In the genomic region with DNA sequence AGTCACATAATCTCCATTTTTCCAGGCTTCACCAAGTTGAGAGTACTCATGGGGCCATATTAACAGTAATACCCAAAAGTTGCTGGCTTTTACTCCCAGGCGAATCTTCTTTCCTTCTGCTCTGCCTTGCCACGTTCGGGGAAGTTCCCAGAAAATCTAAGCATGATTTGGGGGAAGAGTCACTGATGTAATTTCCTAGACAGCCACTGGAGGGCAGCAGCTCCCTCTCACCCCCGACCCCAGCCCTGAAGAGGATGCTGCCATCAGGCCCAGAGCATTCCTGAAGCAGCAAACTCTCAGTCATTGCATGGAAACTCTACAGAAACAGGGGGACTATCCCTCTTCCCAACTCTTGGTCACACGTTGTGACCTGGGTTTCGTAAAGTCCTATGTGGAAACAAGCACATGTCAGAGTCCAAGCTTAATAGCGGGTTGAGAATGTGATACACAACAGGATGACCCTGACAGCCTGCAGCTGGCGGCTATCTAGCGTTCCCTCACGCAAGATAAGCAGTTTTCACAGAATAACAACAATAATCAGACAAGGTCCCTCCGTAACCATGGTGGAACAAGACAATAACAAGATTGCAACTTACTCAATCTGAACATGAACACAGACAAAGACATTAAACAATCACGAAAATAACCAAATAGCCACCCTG, we compare ENCODE assay signal across 8 cellular contexts. TPM values are rescaled to one million over a fixed set of nuclear protein-coding genes. Genes with fewer than 3 reads are reported as not detected.
DNase-seq lines count a peak whose midpoint lies in the region; ATAC-seq and TF ChIP-seq lines count a peak whose summit lies in the region.

No MANE protein-coding gene starts in this region.

- H3K36me3 Mint-ChIP-seq in CD8-positive, alpha-beta memory T cell = no peaks in the 10 kb centered on the region
- no peaks in the 10 kb centered on the region for H3K36me3 Mint-ChIP-seq in activated T-helper 1 cell treated with anti-CD3 and anti-CD28 coated beads, Interleukin-12 subunit alpha, Interleukin-12 subunit beta, Interleukin-2, Interleukin-4 antibody, amounts not matched to agents 30 ng/mL and 10 ng/mL and 1 ng/mL, durations not matched to agents 14 hours and 24 hours and 36 hours (ENCODE audit: low read depth)

- no peaks in the 10 kb centered on the region for H3K9me3 ChIP-seq in CD8-positive, alpha-beta memory T cell (ENCODE audit: low read length)
- H3K9me3 ChIP-seq in tibial artery = no peaks in the 10 kb centered on the region

- H3K27ac Mint-ChIP-seq in CD8-positive, alpha-beta memory T cell = peak overlapping the region in 1 of 8 donors; percentile 44
- H3K27ac Mint-ChIP-seq in activated T-helper 1 cell treated with anti-CD3 and anti-CD28 coated beads, Interleukin-12 subunit alpha, Interleukin-12 subunit beta, Interleukin-2, Interleukin-4 antibody, amounts not matched to agents 30 ng/mL and 10 ng/mL and 1 ng/mL, durations not matched to agents 14 hours and 24 hours and 36 hours = no peak overlapping the region

- no peaks in the 10 kb centered on the region for H3K27me3 ChIP-seq in CD8-positive, alpha-beta memory T cell (ENCODE audit: insufficient read depth, low read length, poor library complexity, severe bottlenecking)
- H3K27me3 ChIP-seq in tibial artery = no peaks in the 10 kb centered on the region

- H3K4me1 Mint-ChIP-seq in CD8-positive, alpha-beta memory T cell = peaks cover 4 to 6% (median 5%) of the 10 kb centered on the region in 3 donors
- peaks cover 7% of the 10 kb centered on the region for H3K4me1 Mint-ChIP-seq in activated T-helper 1 cell treated with anti-CD3 and anti-CD28 coated beads, Interleukin-12 subunit alpha, Interleukin-12 subunit beta, Interleukin-2, Interleukin-4 antibody, amounts not matched to agents 30 ng/mL and 10 ng/mL and 1 ng/mL, durations not matched to agents 14 hours and 24 hours and 36 hours (ENCODE audit: low read depth)

- H3K27ac ChIP-seq in CD8-positive, alpha-beta memory T cell (ENCODE audit: low read depth, low read length) = no peak overlapping the region
- H3K27ac ChIP-seq in tibial artery = no peak overlapping the region

- POLR2A ChIA-PET in CD8-positive, alpha-beta memory T cell (lab: Charles Lee) = no interaction called here

- peaks cover 7 to 22% of the 10 kb centered on the region in 2 donors for H3K27me3 Mint-ChIP-seq in CD8-positive, alpha-beta memory T cell
- peaks cover 26% of the 10 kb centered on the region for H3K27me3 Mint-ChIP-seq in activated T-helper 1 cell treated with anti-CD3 and anti-CD28 coated beads, Interleukin-12 subunit alpha, Interleukin-12 subunit beta, Interleukin-2, Interleukin-4 antibody, amounts not matched to agents 30 ng/mL and 10 ng/mL and 1 ng/mL, durations not matched to agents 14 hours and 24 hours and 36 hours (ENCODE audit: insufficient read depth)

- no peak overlapping the region for H3K4me3 Mint-ChIP-seq in CD8-positive, alpha-beta memory T cell
- H3K4me3 Mint-ChIP-seq in activated T-helper 1 cell treated with anti-CD3 and anti-CD28 coated beads, Interleukin-12 subunit alpha, Interleukin-12 subunit beta, Interleukin-2, Interleukin-4 antibody, amounts not matched to agents 30 ng/mL and 10 ng/mL and 1 ng/mL, durations not matched to agents 14 hours and 24 hours and 36 hours = no peak overlapping the region

- TF ChIP-seq CTCF in fibroblast of the aortic adventitia (IDR thresholded peaks at IDR 0.05; ENCODE audit: insufficient read depth, low read length) (peak; percentile 88), omental fat pad (IDR thresholded peaks at IDR 0.05) (peak in 2 of 3 donors; percentile 49 to 63), tibial artery (IDR thresholded peaks at IDR 0.05) (peak; percentile 77 to 86)

- CTCF ChIA-PET in CD8-positive, alpha-beta memory T cell (lab: Charles Lee) = interaction anchor here (0.8 to 1.7 kb wide), 5 partner anchors 13 to 514 kb away, joined by 3 to 8 read pairs (median 3); no protein-coding TSS in a partner anchor

- DNase-seq in CD8-positive, alpha-beta memory T cell = peak; percentile 15 to 65 (median 35)
- peak; percentile 22 for DNase-seq in HS-27A (ENCODE audit: low read depth)
- DNase-seq in RPMI8226 = peak; percentile 58
- peak; percentile 42 for DNase-seq in activated T-helper 1 cell treated with anti-CD3 and anti-CD28 coated beads, Interleukin-12 subunit alpha, Interleukin-12 subunit beta, Interleukin-2, Interleukin-4 antibody, amounts not matched to agents 30 ng/mL and 10 ng/mL and 1 ng/mL, durations not matched to agents 14 hours and 24 hours and 36 hours (ENCODE audit: low spot score)
- peak; percentile 67 for DNase-seq in fibroblast of the aortic adventitia (ENCODE audit: low read depth)
- no peak for DNase-seq in omental fat pad (ENCODE audit: low spot score)
- peak in 1 of 2 donors; percentile 22 for DNase-seq in tibial artery

- no peaks in the 10 kb centered on the region for H3K9me3 Mint-ChIP-seq in CD8-positive, alpha-beta memory T cell
- H3K9me3 Mint-ChIP-seq in activated T-helper 1 cell treated with anti-CD3 and anti-CD28 coated beads, Interleukin-12 subunit alpha, Interleukin-12 subunit beta, Interleukin-2, Interleukin-4 antibody, amounts not matched to agents 30 ng/mL and 10 ng/mL and 1 ng/mL, durations not matched to agents 14 hours and 24 hours and 36 hours = no peaks in the 10 kb centered on the region

- intact Hi-C loops in activated T-helper 1 cell treated with anti-CD3 and anti-CD28 coated beads, Interleukin-12 subunit alpha, Interleukin-12 subunit beta, Interleukin-2, Interleukin-4 antibody, amounts not matched to agents 30 ng/mL and 10 ng/mL and 1 ng/mL, durations not matched to agents 14 hours and 24 hours and 36 hours (cut with micrococcal nuclease) = loop anchor here (1.0 to 5.0 kb wide), 7 partner anchors 45 to 516 kb away; no protein-coding TSS in a partner anchor
- intact Hi-C loops in tibial artery (cut with DNase I; ENCODE audit: low total_unique reads) = no loop called here

- no peaks in the 10 kb centered on the region for H3K4me1 ChIP-seq in CD8-positive, alpha-beta memory T cell (ENCODE audit: insufficient read depth, low read length)
- H3K4me1 ChIP-seq in tibial artery = peaks cover 0 to 5% (median 2%) of the 10 kb centered on the region in 4 donors

- H3K36me3 ChIP-seq in CD8-positive, alpha-beta memory T cell (ENCODE audit: insufficient read depth, low read length) = no peaks in the 10 kb centered on the region
- no peaks in the 10 kb centered on the region for H3K36me3 ChIP-seq in tibial artery

- no peak overlapping the region for H3K4me3 ChIP-seq in CD8-positive, alpha-beta memory T cell (ENCODE audit: low read length)
- H3K4me3 ChIP-seq in fibroblast of the aortic adventitia (ENCODE audit: low read depth, low read length) = no peak overlapping the region
- no peak overlapping the region for H3K4me3 ChIP-seq in tibial artery

- ATAC-seq in omental fat pad (ENCODE audit: low FRiP score) (peak; percentile 84), GM21619 (IDR thresholded peaks at IDR 0.05; ENCODE audit: unreplicated experiment) (no peak)

RNA-seq across cellular contexts. Expression of a gene that starts 43.8 kb away (rescaled TPM):
- 10 to 100 TPM; 17.9 to 22.3 TPM for total RNA-seq in CD8-positive, alpha-beta memory T cell
- 23.2 TPM for polyA plus RNA-seq in CD8-positive, alpha-beta memory T cell
- total RNA-seq in activated T-helper 1 cell treated with anti-CD3 and anti-CD28 coated beads, Interleukin-12 subunit alpha, Interleukin-12 subunit beta, Interleukin-2, Interleukin-4 antibody, amounts not matched to agents 30 ng/mL and 10 ng/mL and 1 ng/mL, durations not matched to agents 14 hours and 24 hours and 36 hours = 16.8 and 17.1 TPM in 2 replicates
- total RNA-seq in fibroblast of the aortic adventitia (ENCODE audit: low replicate concordance) (57.2 and 68.5 TPM in 2 replicates), omental fat pad (10 to 100 TPM; 21.6 to 51.7 (median 32.6) TPM)
